ENCODE assay signal across 2 cellular contexts in genomic region chr7:104208421-104208780, GRCh38.
TF ChIP-seq lines count a peak whose summit lies in the region.

No MANE protein-coding gene starts in this region.

TF ChIP-seq in H1, 55 proteins besides CTCF, POLR2A, EP300 and RAD21 (continued from another document):
- no peak for TF ChIP-seq POU5F1 (IDR thresholded peaks at IDR 0.05; ENCODE audit: low read depth, low read length)
- no peak for TF ChIP-seq MAFK (IDR thresholded peaks at IDR 0.05; ENCODE audit: low read depth, low read length)
- TF ChIP-seq TCF12 (IDR thresholded peaks at IDR 0.05; ENCODE audit: low read depth, low read length), result no peak
- TF ChIP-seq SP4 (IDR thresholded peaks at IDR 0.05; ENCODE audit: low read length), result no peak
- no peak for TF ChIP-seq NANOG (IDR thresholded peaks at IDR 0.05; ENCODE audit: insufficient read depth, low read depth, low read length, poor library complexity, severe bottlenecking)
- no peak for TF ChIP-seq RBBP5 (IDR thresholded peaks at IDR 0.05; ENCODE audit: borderline replicate concordance, low read depth, low read length)
- TF ChIP-seq SP2 (IDR thresholded peaks at IDR 0.05; ENCODE audit: low read length), result no peak
- no peak for TF ChIP-seq CHD1 (IDR thresholded peaks at IDR 0.05; ENCODE audit: low read depth, low read length)
- TF ChIP-seq BACH1 (IDR thresholded peaks at IDR 0.05; ENCODE audit: low read length), result no peak
- no peak for TF ChIP-seq CBX8 (IDR thresholded peaks at IDR 0.05; ENCODE audit: borderline replicate concordance, low read depth, low read length)
- TF ChIP-seq ATF2 (IDR thresholded peaks at IDR 0.05; ENCODE audit: low read length), result no peak
- TF ChIP-seq HDAC6 (IDR thresholded peaks at IDR 0.05; ENCODE audit: low read depth, low read length), result no peak
- TF ChIP-seq BRCA1 (IDR thresholded peaks at IDR 0.05; ENCODE audit: low read depth, low read length), result no peak

TF ChIP-seq in HEK293T, 16 proteins besides CTCF, POLR2A, EP300 and RAD21 (continued from another document):
- TF ChIP-seq PKNOX1 (IDR thresholded peaks at IDR 0.05) (no peak), FOXA1 (IDR thresholded peaks at IDR 0.05) (no peak)
